Comparison of ENCODE assay signal across 9 cellular contexts in the genomic region with DNA sequence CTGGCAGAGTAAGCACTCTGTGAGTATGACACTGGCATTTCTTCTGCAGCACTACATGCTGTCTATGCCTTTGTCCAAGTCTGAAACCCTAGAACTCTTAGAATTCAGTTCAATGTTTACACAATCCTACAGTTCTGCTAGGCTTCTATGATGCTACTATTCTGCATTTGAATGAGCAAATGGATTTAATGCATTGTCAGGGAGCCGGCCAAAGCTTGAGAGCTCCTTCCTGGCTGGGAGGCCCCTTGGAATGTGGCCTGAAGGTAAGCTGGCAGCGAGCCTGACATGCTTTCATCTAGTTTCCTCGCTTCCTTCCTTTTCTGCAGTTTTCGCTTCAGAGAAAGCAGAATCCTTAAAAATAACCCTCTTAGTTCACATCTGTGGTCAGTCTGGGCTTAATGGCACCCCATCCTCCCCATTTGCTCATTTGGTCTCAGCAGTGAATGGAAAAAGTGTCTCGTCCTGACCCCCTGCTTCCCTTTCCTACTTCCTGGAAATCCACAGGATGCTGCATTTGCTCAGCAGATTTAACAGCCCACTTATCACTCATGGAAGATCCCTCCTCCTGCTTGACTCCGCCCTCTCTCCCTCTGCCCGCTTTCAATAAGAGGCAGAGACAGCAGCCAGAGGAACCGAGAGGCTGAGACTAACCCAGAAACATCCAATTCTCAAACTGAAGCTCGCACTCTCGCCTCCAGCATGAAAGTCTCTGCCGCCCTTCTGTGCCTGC. TPM values are rescaled to one million over a fixed set of nuclear protein-coding genes. Genes with fewer than 3 reads are reported as not detected.
A peak's percentile ranks its signal among the peaks of the same experiment; 100 is the strongest.
DNase-seq lines count a peak whose midpoint lies in the region; ATAC-seq lines count a peak whose summit lies in the region.
"Had no signal": no experiment of that assay in that cellular context is flagged by ENCODE, and none has a peak within 500 bp of the region (broad histone marks: within the 10 kb centered on the region; RNA-seq: fewer than 3 reads in every experiment).

TSS of gene CCL2 (plus strand) at position 635 of the 730 bp plus-strand sequence. CDS start at position 700, 65 bp downstream.

- peak; percentile 63 for DNase-seq in NCI-H82 (lab: John Stamatoyannopoulos, UW)
- DNase-seq in NCI-H82 treated with DMSO at 0.1 percent for 48 hours (lab: John Stamatoyannopoulos, UW; ENCODE audit: unreplicated experiment), result no peak
- peak; percentile 91 for DNase-seq in astrocyte of the hippocampus (ENCODE audit: low read depth, low spot score)
- peak; percentile 5 to 30 for DNase-seq in hippocampal formation (lab: John Stamatoyannopoulos, UW)
- DNase-seq in sciatic nerve (ENCODE audit: low spot score), result peak; percentile 87
- no peak for DNase-seq in activated naive CD8-positive, alpha-beta T cell treated with anti-CD3 and anti-CD28 coated beads for 36 hours
- DNase-seq in stimulated activated CD4-positive, alpha-beta T cell treated with anti-CD3 and anti-CD28 coated beads, Interleukin-4, amount 100 ng/mL, for 1 hour, result no peak

- peaks cover 6% of the 10 kb centered on the region for H3K4me1 Mint-ChIP-seq in activated naive CD8-positive, alpha-beta T cell treated with anti-CD3 and anti-CD28 coated beads for 36 hours

- intact Hi-C loops in sciatic nerve (cut with DNase I), result no loop called here

- peak; percentile 88 for ATAC-seq in sciatic nerve
- ATAC-seq in HG02870 (IDR thresholded peaks at IDR 0.05; ENCODE audit: unreplicated experiment), result no peak

- H3K27ac Mint-ChIP-seq in activated naive CD8-positive, alpha-beta T cell treated with anti-CD3 and anti-CD28 coated beads for 36 hours, result no peak within 1 kb of the TSS
- H3K27ac Mint-ChIP-seq: stimulated activated naive CD8-positive, alpha-beta T cell treated with anti-CD3 and anti-CD28 coated beads, Interleukin-15, Interleukin-2, amounts not matched to agents 100 ng/mL and 50 ng/mL, for 24 hours had no signal

- H3K4me3 Mint-ChIP-seq in activated naive CD8-positive, alpha-beta T cell treated with anti-CD3 and anti-CD28 coated beads for 36 hours, result no peak within 1 kb of the TSS
- H3K4me3 Mint-ChIP-seq: stimulated activated naive CD8-positive, alpha-beta T cell treated with anti-CD3 and anti-CD28 coated beads, Interleukin-15, Interleukin-2, amounts not matched to agents 100 ng/mL and 50 ng/mL, for 24 hours had no signal

- no peaks in the 10 kb centered on the region for H3K9me3 Mint-ChIP-seq in activated naive CD8-positive, alpha-beta T cell treated with anti-CD3 and anti-CD28 coated beads for 36 hours
- H3K9me3 Mint-ChIP-seq: stimulated activated naive CD8-positive, alpha-beta T cell treated with anti-CD3 and anti-CD28 coated beads, Interleukin-15, Interleukin-2, amounts not matched to agents 100 ng/mL and 50 ng/mL, for 24 hours had no signal

- H3K27me3 Mint-ChIP-seq in activated naive CD8-positive, alpha-beta T cell treated with anti-CD3 and anti-CD28 coated beads for 36 hours, result peaks cover 30% of the 10 kb centered on the region

- no peaks in the 10 kb centered on the region for H3K36me3 Mint-ChIP-seq in activated naive CD8-positive, alpha-beta T cell treated with anti-CD3 and anti-CD28 coated beads for 36 hours

RNA-seq across cellular contexts. Expression of gene CCL2, which starts in this region (rescaled TPM):
- total RNA-seq in sciatic nerve, result 219 TPM
- not detected for total RNA-seq in activated naive CD8-positive, alpha-beta T cell treated with anti-CD3 and anti-CD28 coated beads for 36 hours

Comparison
In these comparisons a context has a peak if more than half of its experiments do, and no peak if none do; other contexts are left out.
1. RNA of gene CCL2 (total RNA-seq): 219 TPM in sciatic nerve (single experiment); not detected in activated naive CD8-positive, alpha-beta T cell treated with anti-CD3 and anti-CD28 coated beads for 36 hours; every median in the first group is over 100 times any median in the second.
2. DNase-seq: peak in NCI-H82 (single experiment), astrocyte of the hippocampus (single experiment), hippocampal formation (2 of 2) and sciatic nerve (single experiment); none in NCI-H82 treated with DMSO at 0.1 percent for 48 hours (single experiment), activated naive CD8-positive, alpha-beta T cell treated with anti-CD3 and anti-CD28 coated beads for 36 hours (single experiment) and stimulated activated CD4-positive, alpha-beta T cell treated with anti-CD3 and anti-CD28 coated beads, Interleukin-4, amount 100 ng/mL, for 1 hour (single experiment).